Comparison of ENCODE assay signal across 8 cellular contexts in genomic region chr20:46022411-46023147, GRCh38. TPM values are rescaled to one million over a fixed set of nuclear protein-coding genes. Genes with fewer than 3 reads are reported as not detected.
DNase-seq lines count a peak whose midpoint lies in the region; ATAC-seq and TF ChIP-seq lines count a peak whose summit lies in the region.

No MANE protein-coding gene starts in this region.

- H3K4me3 ChIP-seq in uterus = no peak overlapping the region

- H3K27me3 ChIP-seq in uterus = peaks cover 15 to 29% of the 10 kb centered on the region in 2 donors

- H3K27ac ChIP-seq in uterus = no peak overlapping the region

- ATAC-seq in GM21576 (IDR thresholded peaks at IDR 0.05; ENCODE audit: unreplicated experiment) = no peak

- intact Hi-C loops in uterus (cut with DNase I; ENCODE audit: low total_unique reads) = no loop called here

- peak; percentile 52 to 70 (median 59) for TF ChIP-seq CTCF in uterus (IDR thresholded peaks at IDR 0.05)

- DNase-seq in C1 segment of cervical spinal cord (lab: John Stamatoyannopoulos, UW) (peak in 10 of 14 donors; percentile 8 to 71 (median 40)), HPDE6-E6E7 (ENCODE audit: extremely low spot score) (peak; percentile 58), SHP77 treated with DMSO at 0.1 percent for 48 hours (lab: John Stamatoyannopoulos, UW) (peak; percentile 2), activated gamma-delta T cell (lab: John Stamatoyannopoulos, UW) (peak; percentile 42), glomerular visceral epithelial cell (ENCODE audit: extremely low spot score) (peak; percentile 75), pons (ENCODE audit: low spot score) (peak; percentile 50), uterus (peak in 1 of 2 donors; percentile 42)

- no peaks in the 10 kb centered on the region for H3K36me3 ChIP-seq in uterus

- H3K4me1 ChIP-seq in uterus = no peaks in the 10 kb centered on the region

- no peak for TF ChIP-seq POLR2A in uterus (IDR thresholded peaks at IDR 0.05)

- H3K9me3 ChIP-seq in uterus = no peaks in the 10 kb centered on the region

RNA-seq across cellular contexts. Expression of gene SLC12A5, which starts 6.4 kb away (rescaled TPM):
- under 1 TPM in 1 of 4 donors, not detected in 3; 0.35 TPM for total RNA-seq in uterus

RNA-seq across cellular contexts. Expression of gene MMP9, which starts 13.9 kb away (rescaled TPM):
- total RNA-seq in uterus = under 1 TPM in 2 of 4 donors, not detected in 2; 0.24 to 0.35 TPM

RNA-seq across cellular contexts. Expression of gene ZNF335, which starts 50.6 kb away (rescaled TPM):
- 10 to 100 TPM; 14.9 to 40.0 (median 29.0) TPM for total RNA-seq in uterus
